In genomic region chr1:56510642-56511021, GRCh38 we compare ENCODE assay signal across 3 cellular contexts.
TF ChIP-seq lines count a peak whose summit lies in the region.

No MANE protein-coding gene starts in this region.

TF ChIP-seq in GM23338, 12 proteins besides CTCF, POLR2A, EP300 and RAD21 (continues in another document):
- TF ChIP-seq ETS1 (IDR thresholded peaks at IDR 0.05) (no peak), ZNF114 (CRISPR knock-in tag; IDR thresholded peaks at IDR 0.05) (no peak), ZNF462 (CRISPR knock-in tag; IDR thresholded peaks at IDR 0.05) (no peak), STAT1 (IDR thresholded peaks at IDR 0.05; ENCODE audit: unreplicated experiment) (no peak), JUNB (IDR thresholded peaks at IDR 0.05; ENCODE audit: unreplicated experiment) (no peak)

TF ChIP-seq in HepG2, 621 proteins besides CTCF, POLR2A, EP300 and RAD21:
- TF ChIP-seq ELF3 (CRISPR knock-in tag; IDR thresholded peaks at IDR 0.05) (no peak), LCORL (IDR thresholded peaks at IDR 0.05) (no peak), LCORL (CRISPR knock-in tag; IDR thresholded peaks at IDR 0.05) (0 out of 2 replicates have a peak, but pooled peaks have one; percentile 5), ZNF557 (CRISPR knock-in tag; IDR thresholded peaks at IDR 0.05) (no peak)

TF ChIP-seq in SK-N-SH, 30 proteins besides CTCF, POLR2A, EP300 and RAD21:
- TF ChIP-seq FOSL2 (IDR thresholded peaks at IDR 0.05; ENCODE audit: borderline replicate concordance, low read depth) (no peak), FOXJ3 (CRISPR knock-in tag; IDR thresholded peaks at IDR 0.05) (no peak), RXRA (IDR thresholded peaks at IDR 0.05; ENCODE audit: borderline replicate concordance, low read depth) (no peak), RFX5 (IDR thresholded peaks at IDR 0.05; ENCODE audit: low read length) (no peak), GATA2 (CRISPR knock-in tag; IDR thresholded peaks at IDR 0.05) (no peak), REST (IDR thresholded peaks at IDR 0.05; ENCODE audit: low read depth, low read length) (no peak), USF2 (IDR thresholded peaks at IDR 0.05; ENCODE audit: borderline replicate concordance, low read depth, low read length) (no peak), NRF1 (IDR thresholded peaks at IDR 0.05; ENCODE audit: low read depth, low read length) (no peak), USF1 (IDR thresholded peaks at IDR 0.05; ENCODE audit: borderline replicate concordance, low read depth) (no peak), PBX3 (IDR thresholded peaks at IDR 0.05) (no peak), MXI1 (IDR thresholded peaks at IDR 0.05; ENCODE audit: low read depth, low read length) (no peak)
